13 cellular contexts compared by ENCODE assay signal in genomic region chr21:20023199-20023598, GRCh38.
DNase-seq lines count a peak whose midpoint lies in the region; ATAC-seq and TF ChIP-seq lines count a peak whose summit lies in the region.
"Had no signal": no experiment of that assay in that cellular context is flagged by ENCODE, and none has a peak within 500 bp of the region (broad histone marks: within the 10 kb centered on the region; RNA-seq: fewer than 3 reads in every experiment).

No MANE protein-coding gene starts in this region.

- H3K36me3 ChIP-seq in GM23338 (ENCODE audit: insufficient read depth) (no peaks in the 10 kb centered on the region), PC-3 (ENCODE audit: low read depth, low read length) (no peaks in the 10 kb centered on the region), psoas muscle (ENCODE audit: insufficient read depth in 1 of 2, low read depth in 1 of 2) (no peaks in the 10 kb centered on the region)
- H3K36me3 ChIP-seq: BE2C had no signal

- H3K9me3 Mint-ChIP-seq in GM23338, result peaks cover 2% of the 10 kb centered on the region; the same call in 2 of the 3 replicates

- no peaks in the 10 kb centered on the region for H3K4me1 ChIP-seq in GM23338 (ENCODE audit: insufficient read depth)
- H3K4me1 ChIP-seq in PC-3 (ENCODE audit: insufficient read depth, low read length), result no peaks in the 10 kb centered on the region
- H3K4me1 ChIP-seq in psoas muscle, result no peaks in the 10 kb centered on the region
- H3K4me1 ChIP-seq: A549, BE2C had no signal

- H3K9ac ChIP-seq in PC-3 (ENCODE audit: low read length), result no peak overlapping the region

- no TSS peak for BruUV-seq in PC-3 (replicated peaks; lab: Mats Ljungman, UMichigan)

- no peak overlapping the region for H3K4me3 Mint-ChIP-seq in GM23338
- H3K4me3 Mint-ChIP-seq: CD4-positive, alpha-beta memory T cell had no signal

- no peaks in the 10 kb centered on the region for H3K27me3 ChIP-seq in GM23338 (ENCODE audit: insufficient read depth)
- no peaks in the 10 kb centered on the region for H3K27me3 ChIP-seq in PC-3 (ENCODE audit: low read length)
- H3K27me3 ChIP-seq in psoas muscle (ENCODE audit: insufficient read depth in 3 of 3, low read length in 2 of 3), result no peaks in the 10 kb centered on the region
- H3K27me3 ChIP-seq: BE2C had no signal

- no peak overlapping the region for H3K27ac ChIP-seq in GM23338 (ENCODE audit: low read depth)
- H3K27ac ChIP-seq in PC-3 (ENCODE audit: low read length), result no peak overlapping the region
- H3K27ac ChIP-seq in psoas muscle, result no peak overlapping the region
- H3K27ac ChIP-seq: A549, C4-2B, HL-60 had no signal

- peaks cover 3% of the 10 kb centered on the region; the same call in 1 of the 3 replicates for H3K36me3 Mint-ChIP-seq in GM23338 (ENCODE audit: low read depth)
- H3K36me3 Mint-ChIP-seq: CD4-positive, alpha-beta memory T cell had no signal

- H3K9me3 ChIP-seq in PC-3 (ENCODE audit: low read length) (no peaks in the 10 kb centered on the region), psoas muscle (no peaks in the 10 kb centered on the region)
- H3K9me3 ChIP-seq: A549, BE2C had no signal

- 0 out of 2 replicates have a peak overlapping the region, but pooled peaks have one; percentile 11 for H2AFZ ChIP-seq in GM23338
- no peak overlapping the region for H2AFZ ChIP-seq in PC-3 (ENCODE audit: low read length)

- TF ChIP-seq CTCF in GM23338 (conservative IDR thresholded peaks at IDR 0.05; ENCODE audit: low read depth in 2 of 2) (no peak), PC-3 (conservative IDR thresholded peaks at IDR 0.05; ENCODE audit: low read depth, low read length) (no peak), psoas muscle (IDR thresholded peaks at IDR 0.05) (no peak)

- H3K4me2 ChIP-seq in GM23338 (no peak overlapping the region), PC-3 (ENCODE audit: low read length) (no peak overlapping the region)
- H3K4me2 ChIP-seq: A549 had no signal

- WGBS in psoas muscle, 3 donors, result 36 to 40% (median 39%) methylated on average over 2 of the region's 2 CpGs

- H3K79me2 ChIP-seq in GM23338 (replicated peaks; ENCODE audit: insufficient read depth) (no peaks in the 10 kb centered on the region), PC-3 (ENCODE audit: low read length) (no peaks in the 10 kb centered on the region)

- H3K4me3 ChIP-seq in GM23338 (no peak overlapping the region), PC-3 (ENCODE audit: low read length) (no peak overlapping the region), psoas muscle (no peak overlapping the region)
- H3K4me3 ChIP-seq: A549 had no signal

- CTCF ChIA-PET in PC-3 (lab: Charles Lee), result no interaction called here

- H3K9me2 ChIP-seq in GM23338 (ENCODE audit: insufficient read depth) (peaks cover 3% of the 10 kb centered on the region; the same call in 1 of the 2 replicates), PC-3 (replicated peaks; ENCODE audit: low read length) (no peaks in the 10 kb centered on the region)

- no peaks in the 10 kb centered on the region for H3K27me3 Mint-ChIP-seq in GM23338 (ENCODE audit: insufficient read depth, low read depth, poor library complexity)
- H3K27me3 Mint-ChIP-seq: CD4-positive, alpha-beta memory T cell had no signal

- H3K4me1 Mint-ChIP-seq in GM23338, result peaks cover 5% of the 10 kb centered on the region; the same call in 2 of the 3 replicates
- H3K4me1 Mint-ChIP-seq: CD4-positive, alpha-beta memory T cell had no signal

- intact Hi-C loops in PC-3 (cut with micrococcal nuclease), result no loop called here
- intact Hi-C loops in psoas muscle (cut with DNase I), result no loop called here

- ATAC-seq in GM23338 (no peak), PC-3 (peak; percentile 27; the same call in 1 of the 2 replicates), psoas muscle (peak in 3 of 4 donors; percentile 58 to 77 (median 72))
- ATAC-seq: A549 had no signal

- H3F3A ChIP-seq in GM23338 (replicated peaks; ENCODE audit: low read depth), result no peaks in the 10 kb centered on the region
- H3F3A ChIP-seq in PC-3 (ENCODE audit: low read length, unreplicated experiment), result no peaks in the 10 kb centered on the region

- H3K27ac Mint-ChIP-seq in GM23338, result no peak overlapping the region
- H3K27ac Mint-ChIP-seq: CD4-positive, alpha-beta memory T cell had no signal

- no peak for DNase-seq in GM23338 (ENCODE audit: low spot score)
- DNase-seq in HT1080 (ENCODE audit: low read depth), result peak; percentile 15
- peak; percentile 19 for DNase-seq in PC-3
- no peak for DNase-seq in psoas muscle
- no peak for DNase-seq in NCI-H774 (lab: John Stamatoyannopoulos, UW)
- DNase-seq in iPS-NIHi7 (ENCODE audit: extremely low spot score), result no peak
- DNase-seq: BE2C; CD4-positive, alpha-beta memory T cell; GF-D8; H7 had no signal

- POLR2A ChIA-PET in PC-3 (lab: Charles Lee; ENCODE audit: unreplicated experiment), result no interaction called here

- H4K20me1 ChIP-seq in GM23338 (replicated peaks; ENCODE audit: insufficient read depth), result no peaks in the 10 kb centered on the region
- no peaks in the 10 kb centered on the region for H4K20me1 ChIP-seq in PC-3 (ENCODE audit: low read length)

TF ChIP-seq in GM23338, 12 proteins besides CTCF, POLR2A, EP300 and RAD21 (continues in another document):
- TF ChIP-seq EZH2 (IDR thresholded peaks at IDR 0.05; ENCODE audit: low read depth, unreplicated experiment), result no peak
- no peak for TF ChIP-seq POLR2AphosphoS5 (IDR thresholded peaks at IDR 0.05; ENCODE audit: low read depth)
- TF ChIP-seq ETS1 (IDR thresholded peaks at IDR 0.05), result no peak
- TF ChIP-seq STAT1 (IDR thresholded peaks at IDR 0.05; ENCODE audit: unreplicated experiment), result no peak
- TF ChIP-seq EZH2phosphoT487 (IDR thresholded peaks at IDR 0.05; ENCODE audit: unreplicated experiment), result no peak
- no peak for TF ChIP-seq JUNB (IDR thresholded peaks at IDR 0.05; ENCODE audit: unreplicated experiment)
- no peak for TF ChIP-seq NANOG (IDR thresholded peaks at IDR 0.05; ENCODE audit: borderline replicate concordance)
- no peak for TF ChIP-seq ZNF114 (CRISPR knock-in tag; IDR thresholded peaks at IDR 0.05)
- no peak for TF ChIP-seq ZNF331 (CRISPR knock-in tag; IDR thresholded peaks at IDR 0.05; ENCODE audit: low read depth)
- TF ChIP-seq CREB1 (CRISPR knock-in tag; IDR thresholded peaks at IDR 0.05; ENCODE audit: low read depth), result no peak

Comparison
In these comparisons a context has a peak if more than half of its experiments do, and no peak if none do; other contexts are left out.
1. DNase-seq: peak in HT1080 (single experiment) and PC-3 (single experiment); none in GM23338 (single experiment), psoas muscle (0 of 2), NCI-H774 (single experiment) and iPS-NIHi7 (single experiment).